In genomic region chr17:39730095-39730921, GRCh38 we compare ENCODE assay signal across 8 cellular contexts. TPM values are rescaled to one million over a fixed set of nuclear protein-coding genes. Genes with fewer than 3 reads are reported as not detected.
A peak's percentile ranks its signal among the peaks of the same experiment; 100 is the strongest.
DNase-seq lines count a peak whose midpoint lies in the region; ATAC-seq and TF ChIP-seq lines count a peak whose summit lies in the region.

MIEN1 (minus strand) TSS chr17:39730532; CDS start chr17:39730495, 37 bp downstream.

- H3K27ac Mint-ChIP-seq in nephron progenitor cell = no peak within 1 kb of the TSS
- H3K27ac Mint-ChIP-seq in stimulated activated naive CD8-positive, alpha-beta T cell treated with anti-CD3 and anti-CD28 coated beads, Interleukin-15, amount 100 ng/mL, for 72 hours = peak within 1 kb of the TSS; percentile 90 to 98

- H3K36me3 Mint-ChIP-seq in nephron progenitor cell (ENCODE audit: low read depth) = no peaks in the 10 kb centered on the region

- peak within 1 kb of the TSS; percentile 88 for H3K4me3 Mint-ChIP-seq in nephron progenitor cell
- peak within 1 kb of the TSS; percentile 91 to 93 for H3K4me3 Mint-ChIP-seq in stimulated activated naive CD8-positive, alpha-beta T cell treated with anti-CD3 and anti-CD28 coated beads, Interleukin-15, amount 100 ng/mL, for 72 hours

- H3K9me3 Mint-ChIP-seq in nephron progenitor cell = no peaks in the 10 kb centered on the region
- H3K9me3 Mint-ChIP-seq in stimulated activated naive CD8-positive, alpha-beta T cell treated with anti-CD3 and anti-CD28 coated beads, Interleukin-15, amount 100 ng/mL, for 72 hours = no peaks in the 10 kb centered on the region

- H3K4me1 Mint-ChIP-seq in nephron progenitor cell = peaks cover 10% of the 10 kb centered on the region
- H3K4me1 Mint-ChIP-seq in stimulated activated naive CD8-positive, alpha-beta T cell treated with anti-CD3 and anti-CD28 coated beads, Interleukin-15, amount 100 ng/mL, for 72 hours = peaks cover 38% of the 10 kb centered on the region

- TF ChIP-seq CTCF in RWPE1 (conservative IDR thresholded peaks at IDR 0.05; ENCODE audit: low read depth) = peak; percentile 91
- TF ChIP-seq CTCF in fibroblast of pulmonary artery (IDR thresholded peaks at IDR 0.05; ENCODE audit: low read length, missing control alignments) = peak; percentile 55
- TF ChIP-seq CTCF in nephron progenitor cell (IDR thresholded peaks at IDR 0.05) = peak; percentile 84

- ATAC-seq in GM21825 (IDR thresholded peaks at IDR 0.05; ENCODE audit: unreplicated experiment) = peak; percentile 69
- ATAC-seq in stimulated activated naive CD8-positive, alpha-beta T cell treated with anti-CD3 and anti-CD28 coated beads, Interleukin-15, amount 100 ng/mL, for 72 hours = peak; percentile 91

- CTCF ChIA-PET in RWPE1 (lab: Yijun Ruan, JAX) = interaction anchor here (0.5 to 1.9 kb wide), 15 partner anchors 9 to 124 kb away, joined by 3 to 11 read pairs (median 4); partner anchors contain the start of genes ERBB2 and PNMT

- peak within 1 kb of the TSS; percentile 74 for H3K4me3 ChIP-seq in fibroblast of pulmonary artery (replicated peaks; ENCODE audit: low read depth, low read length)

- peaks cover 22% of the 10 kb centered on the region for H3K27me3 Mint-ChIP-seq in nephron progenitor cell (ENCODE audit: low read depth, poor library complexity)
- H3K27me3 Mint-ChIP-seq in stimulated activated naive CD8-positive, alpha-beta T cell treated with anti-CD3 and anti-CD28 coated beads, Interleukin-15, amount 100 ng/mL, for 72 hours = no peaks in the 10 kb centered on the region

- H3K27ac ChIP-seq in RWPE1 = peak within 1 kb of the TSS; percentile 74

- DNase-seq in Daoy (ENCODE audit: low read depth) = peak; percentile 84
- DNase-seq in Kasumi-1 (lab: John Stamatoyannopoulos, UW) = peak; percentile 59 to 76
- DNase-seq in RWPE1 (ENCODE audit: low spot score) = peak; percentile 94
- DNase-seq in activated T-helper 9 cell treated with anti-CD3 and anti-CD28 coated beads, Interleukin-2, amount 50 U/mL, for 16 hours (ENCODE audit: low read depth) = peak; percentile 93
- DNase-seq in fibroblast of pulmonary artery (ENCODE audit: low read depth) = peak; percentile 83
- peak; percentile 96 for DNase-seq in nephron progenitor cell
- peak; percentile 95 to 96 for DNase-seq in stimulated activated naive CD8-positive, alpha-beta T cell treated with anti-CD3 and anti-CD28 coated beads, Interleukin-15, amount 100 ng/mL, for 72 hours

- POLR2A ChIA-PET in RWPE1 (lab: Yijun Ruan, JAX; ENCODE audit: low non-redundant PET) = interaction anchor here (0.7 to 1.4 kb wide), 4 partner anchors 9 to 166 kb away, joined by 3 to 7 read pairs (median 6); partner anchors contain the start of gene ERBB2

RNA-seq across cellular contexts. Expression of gene MIEN1, which starts in this region (rescaled TPM):
- total RNA-seq in Daoy (2014; rRNA removed; shearing (Covaris generic)) = 35.8 and 41.9 TPM in 2 replicates

Comparison
In these comparisons a context has a peak if more than half of its experiments do, and no peak if none do; other contexts are left out.
1. Peak in every context shown above with its lines: DNase-seq, ATAC-seq, H3K4me3 ChIP-seq and H3K27ac ChIP-seq.